Comparison of ENCODE assay signal across 8 cellular contexts in the genomic region with DNA sequence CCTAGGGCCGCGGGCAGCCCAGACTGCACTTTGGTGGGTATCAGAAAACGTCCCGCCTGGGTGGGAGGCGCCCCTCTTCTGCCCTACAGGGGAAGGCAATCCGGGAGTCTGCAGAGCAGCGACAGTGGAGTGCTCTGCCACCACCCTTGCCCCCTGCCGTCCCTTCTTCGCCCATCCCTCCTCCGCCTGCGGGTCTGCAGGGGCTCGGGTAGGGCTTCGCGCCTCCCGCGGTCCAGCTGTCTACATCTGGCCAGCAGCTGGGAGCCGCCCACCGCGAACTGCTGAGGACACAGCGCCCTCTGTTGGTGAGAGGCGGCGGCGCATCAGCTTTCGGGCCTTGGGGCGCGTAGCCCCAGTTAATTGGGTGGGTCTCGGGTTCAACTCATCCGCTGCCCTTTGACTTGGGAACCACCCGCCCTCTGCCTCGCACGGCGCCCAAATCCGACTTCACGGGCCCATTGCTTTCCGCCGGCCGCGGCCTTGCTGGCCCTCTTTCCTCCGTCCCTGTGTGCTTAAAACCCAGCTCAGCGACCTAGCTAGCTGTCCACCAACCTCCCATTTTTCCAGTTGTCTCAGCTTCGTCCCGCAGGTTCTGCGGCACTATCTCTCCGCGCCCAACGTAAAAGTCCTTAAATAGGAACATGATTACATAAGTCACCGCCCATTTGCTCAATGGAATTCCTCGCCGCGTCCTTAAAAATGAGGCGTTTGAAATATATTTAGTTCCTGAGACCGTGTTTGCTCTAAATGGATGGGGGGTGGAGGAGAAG. TPM values are rescaled to one million over a fixed set of nuclear protein-coding genes. Genes with fewer than 3 reads are reported as not detected.
A peak's percentile ranks its signal among the peaks of the same experiment; 100 is the strongest.
DNase-seq lines count a peak whose midpoint lies in the region; ATAC-seq and TF ChIP-seq lines count a peak whose summit lies in the region.

No MANE protein-coding gene starts in this region.

- peaks cover 0 to 3% of the 10 kb centered on the region in 2 donors for H3K36me3 Mint-ChIP-seq in activated T-cell treated with anti-CD3 and anti-CD28 coated beads, Interleukin-2, amount 50 U/mL, for 72 hours (ENCODE audit: insufficient read depth in 2 of 2)
- H3K36me3 Mint-ChIP-seq in type B pancreatic cell: peaks cover 4% of the 10 kb centered on the region

- H3K36me3 ChIP-seq in OCI-LY1 (ENCODE audit: insufficient read depth, low read length): no peaks in the 10 kb centered on the region
- no peaks in the 10 kb centered on the region for H3K36me3 ChIP-seq in ovary

- H4K20me1 ChIP-seq in OCI-LY1 (ENCODE audit: insufficient read depth, low read length): no peaks in the 10 kb centered on the region

- TF ChIP-seq POLR2A in ovary (IDR thresholded peaks at IDR 0.05): no peak

- H3K4me3 Mint-ChIP-seq in activated T-cell treated with anti-CD3 and anti-CD28 coated beads, Interleukin-2, amount 50 U/mL, for 72 hours: peak overlapping the region; percentile 77 to 84
- H3K4me3 Mint-ChIP-seq in type B pancreatic cell: peak overlapping the region; percentile 68

- H3K9me3 ChIP-seq in OCI-LY1 (ENCODE audit: low read length) (no peaks in the 10 kb centered on the region), ovary (no peaks in the 10 kb centered on the region)

- no peaks in the 10 kb centered on the region for H3K79me2 ChIP-seq in OCI-LY1 (ENCODE audit: insufficient read depth, low read length)

- H3K4me3 ChIP-seq in OCI-LY1 (ENCODE audit: low read depth, low read length, poor library complexity, severe bottlenecking): no peak overlapping the region
- H3K4me3 ChIP-seq in fibroblast of the aortic adventitia (ENCODE audit: low read depth, low read length): peak overlapping the region; percentile 25
- H3K4me3 ChIP-seq in ovary: no peak overlapping the region

- no peak for TF ChIP-seq EP300 in ovary (IDR thresholded peaks at IDR 0.05)

- no peak overlapping the region for H2AFZ ChIP-seq in OCI-LY1 (ENCODE audit: low read length)

- H3K27ac Mint-ChIP-seq in activated T-cell treated with anti-CD3 and anti-CD28 coated beads, Interleukin-2, amount 50 U/mL, for 72 hours: no peak overlapping the region
- H3K27ac Mint-ChIP-seq in type B pancreatic cell: peak overlapping the region; percentile 73

- no peak overlapping the region for H3K9ac ChIP-seq in OCI-LY1 (ENCODE audit: low read length)

- DNase-seq in activated T-cell treated with anti-CD3 and anti-CD28 coated beads, Interleukin-2, amount 50 U/mL, for 72 hours: peak; percentile 85 to 90
- DNase-seq in fibroblast of the aortic adventitia (ENCODE audit: low read depth): peak; percentile 41
- DNase-seq in ovary: peak; percentile 63 to 85 (median 75)
- peak; percentile 85 for DNase-seq in type B pancreatic cell (ENCODE audit: extremely low spot score, unreplicated experiment)

- peak overlapping the region; percentile 67; the same call in 1 of the 2 replicates for H3K4me2 ChIP-seq in OCI-LY1 (ENCODE audit: low read length)

- no peaks in the 10 kb centered on the region for H3K9me3 Mint-ChIP-seq in activated T-cell treated with anti-CD3 and anti-CD28 coated beads, Interleukin-2, amount 50 U/mL, for 72 hours
- no peaks in the 10 kb centered on the region for H3K9me3 Mint-ChIP-seq in type B pancreatic cell

- peaks cover 52% of the 10 kb centered on the region for H3K27me3 Mint-ChIP-seq in activated T-cell treated with anti-CD3 and anti-CD28 coated beads, Interleukin-2, amount 50 U/mL, for 72 hours (ENCODE audit: low read depth)
- peaks cover 80% of the 10 kb centered on the region for H3K27me3 Mint-ChIP-seq in type B pancreatic cell

- H3K9me2 ChIP-seq in OCI-LY1 (ENCODE audit: low read depth, low read length): no peaks in the 10 kb centered on the region

- H3K4me1 ChIP-seq in OCI-LY1 (ENCODE audit: insufficient read depth, low read length, severe bottlenecking) (peaks cover 49% of the 10 kb centered on the region), ovary (ENCODE audit: insufficient read depth) (peaks cover 10% of the 10 kb centered on the region)

- no peaks in the 10 kb centered on the region for H3F3A ChIP-seq in OCI-LY1 (ENCODE audit: insufficient read depth, low read length)

- intact Hi-C loops in ovary (cut with DNase I): no loop called here

- H3K4me1 Mint-ChIP-seq in activated T-cell treated with anti-CD3 and anti-CD28 coated beads, Interleukin-2, amount 50 U/mL, for 72 hours (ENCODE audit: low read depth): peaks cover 43% of the 10 kb centered on the region
- peaks cover 30% of the 10 kb centered on the region for H3K4me1 Mint-ChIP-seq in type B pancreatic cell (ENCODE audit: unreplicated experiment)

- H3K27ac ChIP-seq in 22Rv1 (no peak overlapping the region), OCI-LY1 (ENCODE audit: low read depth, low read length, poor library complexity, severe bottlenecking) (no peak overlapping the region), ovary (no peak overlapping the region)

- H3K27me3 ChIP-seq in OCI-LY1 (ENCODE audit: insufficient read depth, low read length): no peaks in the 10 kb centered on the region; the same call in 1 of the 2 replicates
- H3K27me3 ChIP-seq in ovary: no peaks in the 10 kb centered on the region

- ATAC-seq in GM18498 (IDR thresholded peaks at IDR 0.05; ENCODE audit: unreplicated experiment) (peak; percentile 41), HG03159 (IDR thresholded peaks at IDR 0.05; ENCODE audit: unreplicated experiment) (peak; percentile 31)
- peak; percentile 37 to 46 for ATAC-seq in activated T-cell treated with anti-CD3 and anti-CD28 coated beads, Interleukin-2, amount 50 U/mL, for 72 hours (replicated peaks in 1 of 2)

- 2 to 4% (median 3%) methylated on average over 47 to 52 of the region's 52 CpGs for WGBS in ovary, 3 donors

- TF ChIP-seq CTCF in 22Rv1 (IDR thresholded peaks at IDR 0.05) (peak; percentile 98), OCI-LY1 (IDR thresholded peaks at IDR 0.05; ENCODE audit: low read length) (peak; percentile 95), fibroblast of the aortic adventitia (IDR thresholded peaks at IDR 0.05; ENCODE audit: insufficient read depth, low read length) (peak; percentile 92), ovary (IDR thresholded peaks at IDR 0.05) (peak; percentile 83 to 91 (median 83)), type B pancreatic cell (conservative IDR thresholded peaks at IDR 0.05) (peak; percentile 99)

RNA-seq across cellular contexts. Expression of a gene that starts 17.6 kb away (rescaled TPM):
- 1 to 10 TPM; 3.4 to 8.6 TPM for total RNA-seq in activated T-cell treated with anti-CD3 and anti-CD28 coated beads, Interleukin-2, amount 50 U/mL, for 72 hours
- total RNA-seq in fibroblast of the aortic adventitia (ENCODE audit: low replicate concordance) (not detected in 2 replicates), ovary (10 to 100 TPM in 1 of 7 donors, 1 to 10 TPM in 1, under 1 TPM in 1, not detected in 4; 0.27 to 12.4 (median 1.6) TPM), type B pancreatic cell (ENCODE audit: low replicate concordance) (5.5 and 31.8 TPM in 2 replicates)
- polyA plus RNA-seq in ovary: under 1 TPM; 0.04 to 0.13 TPM

RNA-seq across cellular contexts. Expression of a gene that starts 38.7 kb away (rescaled TPM):
- under 1 TPM; 0.19 TPM for total RNA-seq in activated T-cell treated with anti-CD3 and anti-CD28 coated beads, Interleukin-2, amount 50 U/mL, for 72 hours
- total RNA-seq in fibroblast of the aortic adventitia (ENCODE audit: low replicate concordance) (not detected in 2 replicates), ovary (1 to 10 TPM; 1.1 to 4.5 (median 2.0) TPM), type B pancreatic cell (ENCODE audit: low replicate concordance) (24.7 and 123 TPM in 2 replicates)
- 1 to 10 TPM in 1 of 2 donors, under 1 TPM in 1; 0.13 to 2.9 TPM for polyA plus RNA-seq in ovary
